Comparison of ENCODE assay signal across 8 cellular contexts in genomic region chr5:132776077-132776931, GRCh38. TPM values are rescaled to one million over a fixed set of nuclear protein-coding genes. Genes with fewer than 3 reads are reported as not detected.
DNase-seq lines count a peak whose midpoint lies in the region; ATAC-seq, FAIRE-seq and TF ChIP-seq lines count a peak whose summit lies in the region.

No MANE protein-coding gene starts in this region.

- H3K4me2 ChIP-seq in smooth muscle cell: peak overlapping the region; percentile 86

- WGBS in smooth muscle cell (ENCODE audit: low lambda C conversion rate): 5% methylated on average over 40 of the region's 40 CpGs

- peak; percentile 31 for ATAC-seq in GM21576 (IDR thresholded peaks at IDR 0.05; ENCODE audit: unreplicated experiment)
- ATAC-seq in HG02973 (IDR thresholded peaks at IDR 0.05; ENCODE audit: unreplicated experiment): no peak
- ATAC-seq in HG03439 (IDR thresholded peaks at IDR 0.05; ENCODE audit: unreplicated experiment): no peak

- peak overlapping the region; percentile 66 for H3K9ac ChIP-seq in smooth muscle cell (ENCODE audit: low read depth)

- H3K27ac ChIP-seq in smooth muscle cell (ENCODE audit: low read depth): peak overlapping the region; percentile 67

- H3F3A ChIP-seq in smooth muscle cell (ENCODE audit: low read depth): no peaks in the 10 kb centered on the region

- H2AFZ ChIP-seq in smooth muscle cell (ENCODE audit: low read depth): peak overlapping the region; percentile 35

- DNase-seq in DMS 273 treated with DMSO at 0.1 percent for 48 hours (lab: John Stamatoyannopoulos, UW): peak; percentile 53
- peak; percentile 33 to 50 for DNase-seq in NCI-H524 (lab: John Stamatoyannopoulos, UW)
- DNase-seq in bronchial epithelial cell (ENCODE audit: low read depth): no peak
- peak; percentile 84 for DNase-seq in islet precursor cell
- no peak for DNase-seq in smooth muscle cell (lab: John Stamatoyannopoulos, UW; ENCODE audit: unreplicated experiment)

- TF ChIP-seq CTCF in bronchial epithelial cell (IDR thresholded peaks at IDR 0.05; ENCODE audit: insufficient read depth, low read length, severe bottlenecking) (no peak), smooth muscle cell (IDR thresholded peaks at IDR 0.05; ENCODE audit: borderline replicate concordance, insufficient read depth, poor library complexity, severe bottlenecking) (no peak)

- H3K4me3 ChIP-seq in bronchial epithelial cell (ENCODE audit: low read depth, low read length): peak overlapping the region; percentile 66
- peak overlapping the region; percentile 59 for H3K4me3 ChIP-seq in smooth muscle cell

- H3K27me3 ChIP-seq in bronchial epithelial cell (ENCODE audit: control insufficient read depth, insufficient read depth, low read length) (no peaks in the 10 kb centered on the region), smooth muscle cell (ENCODE audit: low read depth) (no peaks in the 10 kb centered on the region)

- peaks cover 49% of the 10 kb centered on the region for H3K79me2 ChIP-seq in smooth muscle cell (ENCODE audit: low read depth)

- H3K4me1 ChIP-seq in smooth muscle cell (ENCODE audit: low read depth): peaks cover 19% of the 10 kb centered on the region

- H4K20me1 ChIP-seq in smooth muscle cell (ENCODE audit: low read depth): peaks cover 45% of the 10 kb centered on the region

- H3K36me3 ChIP-seq in bronchial epithelial cell (ENCODE audit: control insufficient read depth, insufficient read depth, low read length) (no peaks in the 10 kb centered on the region), smooth muscle cell (ENCODE audit: low read depth) (no peaks in the 10 kb centered on the region)

- no peaks in the 10 kb centered on the region for H3K9me3 ChIP-seq in smooth muscle cell (replicated peaks; ENCODE audit: low read depth)

- no peak for FAIRE-seq in bronchial epithelial cell (lab: Jason Lieb, UNC)

RNA-seq across cellular contexts. Expression of gene SEPTIN8, which starts 0.7 kb away (rescaled TPM):
- total RNA-seq in bronchial epithelial cell (22.6 and 27.4 TPM in 2 replicates), smooth muscle cell (68.1 and 71.5 TPM in 2 replicates)
- 26.3 and 27.6 TPM in 2 replicates for polyA plus RNA-seq in smooth muscle cell

RNA-seq across cellular contexts. Expression of gene CCNI2, which starts 29.1 kb away (rescaled TPM):
- 0.26 TPM in 1 of 2 replicates, not detected in the other for total RNA-seq in bronchial epithelial cell
- 0.36 and 0.81 TPM in 2 replicates for total RNA-seq in smooth muscle cell
- polyA plus RNA-seq in smooth muscle cell: 0.41 and 1.7 TPM in 2 replicates

RNA-seq across cellular contexts. Expression of gene SOWAHA, which starts 36.8 kb away (rescaled TPM):
- not detected in 2 replicates for total RNA-seq in bronchial epithelial cell
- total RNA-seq in smooth muscle cell: 1.5 and 2.2 TPM in 2 replicates
- polyA plus RNA-seq in smooth muscle cell: 0.43 and 0.71 TPM in 2 replicates

RNA-seq across cellular contexts. Expression of gene KIF3A, which starts 39.0 kb away (rescaled TPM):
- total RNA-seq in bronchial epithelial cell: 6.8 and 9.9 TPM in 2 replicates
- 16.0 and 21.4 TPM in 2 replicates for total RNA-seq in smooth muscle cell
- polyA plus RNA-seq in smooth muscle cell: 12.6 and 18.4 TPM in 2 replicates

RNA-seq across cellular contexts. Expression of gene SHROOM1, which starts 54.1 kb away (rescaled TPM):
- total RNA-seq in bronchial epithelial cell (0.79 and 1.4 TPM in 2 replicates), smooth muscle cell (3.0 and 12.0 TPM in 2 replicates)
- polyA plus RNA-seq in smooth muscle cell: 5.9 and 10.2 TPM in 2 replicates

Comparison
In these comparisons a context has a peak if more than half of its experiments do, and no peak if none do; other contexts are left out.
1. DNase-seq: peak in DMS 273 treated with DMSO at 0.1 percent for 48 hours (single experiment), NCI-H524 (2 of 2) and islet precursor cell (single experiment); none in bronchial epithelial cell (single experiment) and smooth muscle cell (single experiment).